Comparison of ENCODE assay signal across 8 cellular contexts in genomic region chr9:34603610-34604231, GRCh38. TPM values are rescaled to one million over a fixed set of nuclear protein-coding genes. Genes with fewer than 3 reads are reported as not detected.
DNase-seq lines count a peak whose midpoint lies in the region; ATAC-seq, FAIRE-seq and TF ChIP-seq lines count a peak whose summit lies in the region.

No MANE protein-coding gene starts in this region.

- no peaks in the 10 kb centered on the region for H3K27me3 ChIP-seq in WERI-Rb-1 (ENCODE audit: insufficient read depth, low read depth, severe bottlenecking)

- in situ Hi-C loops in G401 (cut with HindIII; ENCODE audit: low sequenced_read_pairs) = no loop called here
- in situ Hi-C loops in T47D (cut with HindIII; ENCODE audit: low pct_unique_long_range_greater_than_20kb, low sequenced_read_pairs) = no loop called here

- no peaks in the 10 kb centered on the region for H3K36me3 ChIP-seq in WERI-Rb-1

- H3K9me3 ChIP-seq in WERI-Rb-1 (ENCODE audit: severe bottlenecking) = no peaks in the 10 kb centered on the region

- H3K4me3 ChIP-seq in WERI-Rb-1 (ENCODE audit: low read depth, low read length) = no peak overlapping the region

- peak; percentile 90 for DNase-seq in G401 (ENCODE audit: low spot score)
- DNase-seq in NCI-H2171 (lab: John Stamatoyannopoulos, UW) = peak; percentile 38
- peak; percentile 84 for DNase-seq in WERI-Rb-1
- peak; percentile 67 to 73 for DNase-seq in T47D (ENCODE audit: low read depth in 1 of 2, low spot score in 1 of 2)
- peak; percentile 70 to 79 for DNase-seq in stimulated activated CD4-positive, alpha-beta T cell treated with anti-CD3 and anti-CD28 coated beads, Interleukin-1b, Interleukin-23, amount 100 ng/mL, for 4 hours (ENCODE audit: low read depth in 2 of 2)
- DNase-seq in NCI-H226 = no peak

- peak; percentile 83 for TF ChIP-seq CTCF in WERI-Rb-1 (IDR thresholded peaks at IDR 0.05; ENCODE audit: low read depth, low read length)

- FAIRE-seq in islet of Langerhans (lab: Jason Lieb, UNC) = peak; percentile 13

- ATAC-seq in HG02852 (IDR thresholded peaks at IDR 0.05; ENCODE audit: unreplicated experiment) = peak; percentile 68

- no peak overlapping the region for H3K27ac ChIP-seq in WERI-Rb-1

RNA-seq across cellular contexts. Expression of gene RPP25L, which starts 8.2 kb away (rescaled TPM):
- total RNA-seq in G401 (2014; rRNA removed; shearing (Covaris generic)) = 57.9 and 59.4 TPM in 2 replicates

RNA-seq across cellular contexts. Expression of gene CNTFR, which starts 14.2 kb away (rescaled TPM):
- total RNA-seq in G401 (2014; rRNA removed; shearing (Covaris generic)) = 0.78 and 1.0 TPM in 2 replicates

RNA-seq across cellular contexts. Expression of gene DCTN3, which starts 16.6 kb away (rescaled TPM):
- total RNA-seq in G401 (2014; rRNA removed; shearing (Covaris generic)) = 105 and 160 TPM in 2 replicates

RNA-seq across cellular contexts. Expression of gene ARID3C, which starts 25.1 kb away (rescaled TPM):
- 1.5 TPM in 1 of 2 replicates, not detected in the other for total RNA-seq in G401 (2014; rRNA removed; shearing (Covaris generic))

RNA-seq across cellular contexts. Expression of gene SIGMAR1, which starts 33.9 kb away (rescaled TPM):
- 193 and 208 TPM in 2 replicates for total RNA-seq in G401 (2014; rRNA removed; shearing (Covaris generic))
